Comparison of ENCODE assay signal across 5 cellular contexts in genomic region chr19:9071720-9072119, GRCh38. TPM values are rescaled to one million over a fixed set of nuclear protein-coding genes. Genes with fewer than 3 reads are reported as not detected.
"Had no signal": no experiment of that assay in that cellular context is flagged by ENCODE, and none has a peak within 500 bp of the region (broad histone marks: within the 10 kb centered on the region; RNA-seq: fewer than 3 reads in every experiment).

No MANE protein-coding gene starts in this region.

RNA-seq across cellular contexts. Expression of gene OR1M1, which starts 15.1 kb away (rescaled TPM):
- total RNA-seq: GM23248, H4, H7, HT-29 had no signal
- polyA plus RNA-seq: GM23248, IgD-negative memory B cell had no signal

RNA-seq across cellular contexts. Expression of gene OR7G2, which starts 35.6 kb away (rescaled TPM):
- total RNA-seq: GM23248, H4, H7, HT-29 had no signal
- polyA plus RNA-seq: GM23248, IgD-negative memory B cell had no signal

RNA-seq across cellular contexts. Expression of gene OR7G1, which starts 43.8 kb away (rescaled TPM):
- total RNA-seq: GM23248, H4, H7, HT-29 had no signal
- polyA plus RNA-seq: GM23248, IgD-negative memory B cell had no signal

RNA-seq across cellular contexts. Expression of gene OR7G3, which starts 55.0 kb away (rescaled TPM):
- total RNA-seq: GM23248, H4, H7, HT-29 had no signal
- polyA plus RNA-seq: GM23248, IgD-negative memory B cell had no signal
